12 cellular contexts compared by ENCODE assay signal in the genomic region with DNA sequence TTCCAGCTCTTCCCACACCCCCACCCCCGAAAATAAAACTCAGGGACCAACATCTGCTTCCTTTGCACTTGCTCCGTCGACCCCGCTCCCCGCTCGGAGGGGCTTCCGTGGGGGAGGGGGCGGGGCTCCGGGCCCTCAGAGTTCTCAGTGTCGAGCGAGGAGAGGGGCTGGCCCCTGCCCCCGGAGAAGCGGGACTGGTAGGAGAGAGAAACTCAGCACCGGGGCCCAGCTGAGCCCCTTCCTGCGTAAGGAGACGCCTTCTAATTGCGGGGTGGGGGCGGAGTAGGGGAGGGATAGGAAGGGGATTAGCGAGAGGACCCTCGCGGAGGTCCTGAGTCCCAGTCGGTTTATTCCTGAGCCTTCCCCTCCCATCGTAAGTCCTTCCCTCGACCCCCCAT. TPM values are rescaled to one million over a fixed set of nuclear protein-coding genes. Genes with fewer than 3 reads are reported as not detected.
DNase-seq lines count a peak whose midpoint lies in the region; ATAC-seq and TF ChIP-seq lines count a peak whose summit lies in the region.
"Had no signal": no experiment of that assay in that cellular context is flagged by ENCODE, and none has a peak within 500 bp of the region (broad histone marks: within the 10 kb centered on the region; RNA-seq: fewer than 3 reads in every experiment).

No MANE protein-coding gene starts in this region.

- H3K4me1 ChIP-seq in cardiac muscle cell (ENCODE audit: low read depth) = peaks cover 7% of the 10 kb centered on the region
- H3K4me1 ChIP-seq in tibial nerve = peaks cover 0 to 24% (median 11%) of the 10 kb centered on the region in 4 donors

- peak overlapping the region; percentile 18 for H3K27ac Mint-ChIP-seq in activated naive CD8-positive, alpha-beta T cell
- no peak overlapping the region for H3K27ac Mint-ChIP-seq in memory B cell

- WGBS in tibial nerve, 2 donors = 1 to 9% methylated on average over 20 to 24 of the region's 24 CpGs

- no peak for TF ChIP-seq CTCF in cardiac muscle cell (IDR thresholded peaks at IDR 0.05; ENCODE audit: low read depth, low read length)
- TF ChIP-seq CTCF in tibial nerve (IDR thresholded peaks at IDR 0.05) = no peak

- H3K4me1 Mint-ChIP-seq in activated naive CD8-positive, alpha-beta T cell (ENCODE audit: low read depth) = peaks cover 7% of the 10 kb centered on the region
- peaks cover 24% of the 10 kb centered on the region for H3K4me1 Mint-ChIP-seq in memory B cell

- no peaks in the 10 kb centered on the region for H3K9me3 ChIP-seq in cardiac muscle cell (ENCODE audit: low read depth)
- H3K9me3 ChIP-seq in tibial nerve = no peaks in the 10 kb centered on the region

- H3K4me3 ChIP-seq in cardiac muscle cell (peak overlapping the region; percentile 22), tibial nerve (peak overlapping the region; percentile 7 to 51 (median 40))

- TF ChIP-seq EP300 in tibial nerve (IDR thresholded peaks at IDR 0.05) = no peak

- H3K4me3 Mint-ChIP-seq in activated naive CD8-positive, alpha-beta T cell = peak overlapping the region; percentile 86
- H3K4me3 Mint-ChIP-seq in memory B cell = peak overlapping the region; percentile 68

- H3K27me3 Mint-ChIP-seq in activated naive CD8-positive, alpha-beta T cell = peaks cover 8% of the 10 kb centered on the region
- H3K27me3 Mint-ChIP-seq in memory B cell = peaks cover 29% of the 10 kb centered on the region

- no peak for TF ChIP-seq POLR2A in tibial nerve (IDR thresholded peaks at IDR 0.05)

- intact Hi-C loops in left cardiac atrium (cut with DNase I) (no loop called here), posterior vena cava (cut with DNase I) (no loop called here)

- H3K36me3 ChIP-seq in cardiac muscle cell (no peaks in the 10 kb centered on the region), tibial nerve (no peaks in the 10 kb centered on the region)

- ATAC-seq in left cardiac atrium (no peak), memory B cell (ENCODE audit: low read depth) (no peak), GM19324 (IDR thresholded peaks at IDR 0.05; ENCODE audit: low FRiP score, unreplicated experiment) (no peak)

- H3K9me3 Mint-ChIP-seq in activated naive CD8-positive, alpha-beta T cell (ENCODE audit: low read depth) = no peaks in the 10 kb centered on the region
- no peaks in the 10 kb centered on the region for H3K9me3 Mint-ChIP-seq in memory B cell

- DNase-seq in cardiac muscle cell (ENCODE audit: low read depth in 1 of 2, low spot score in 1 of 2) (no peak), left cardiac atrium (no peak), memory B cell (ENCODE audit: low spot score in 2 of 2) (no peak), tibial nerve (ENCODE audit: low spot score in 2 of 2) (no peak), D341Med (ENCODE audit: low spot score) (no peak), posterior vena cava (ENCODE audit: low spot score) (no peak)
- DNase-seq: aorta; NCI-H1417 treated with DMSO at 0.1 percent for 48 hours; stimulated activated CD4-positive, alpha-beta T cell treated with anti-CD3 and anti-CD28 coated beads, Interleukin-2, amount 100 ng/mL, for 48 hours had no signal

- no peaks in the 10 kb centered on the region for H3K36me3 Mint-ChIP-seq in activated naive CD8-positive, alpha-beta T cell
- peaks cover 2% of the 10 kb centered on the region for H3K36me3 Mint-ChIP-seq in memory B cell

- H3K27me3 ChIP-seq in cardiac muscle cell (peaks cover 30% of the 10 kb centered on the region), tibial nerve (peaks cover 0 to 57% of the 10 kb centered on the region in 2 donors)

- no peak overlapping the region for H3K27ac ChIP-seq in cardiac muscle cell
- H3K27ac ChIP-seq in tibial nerve = peak overlapping the region in 1 of 4 donors; percentile 47

RNA-seq across cellular contexts. Expression of gene SLC22A7, which starts 22.3 kb away (rescaled TPM):
- total RNA-seq in cardiac muscle cell = not detected in 2 replicates
- 0.51 TPM in 1 of 2 replicates, not detected in the other for polyA plus RNA-seq in cardiac muscle cell
- total RNA-seq in left cardiac atrium = not detected
- not detected for total RNA-seq in tibial nerve
- total RNA-seq in posterior vena cava = not detected
- total RNA-seq: aorta; T-helper 1 cell treated with Interleukin-12 subunit alpha and Interleukin-12 subunit beta and Interleukin-4 antibody, amounts not matched to agents 30 ng/mL and 1 ng/mL, for 36 hours had no signal
- polyA plus RNA-seq: aorta had no signal

RNA-seq across cellular contexts. Expression of gene TTBK1, which starts 32.5 kb away (rescaled TPM):
- total RNA-seq in cardiac muscle cell (0.60 and 1.0 TPM in 2 replicates), left cardiac atrium (under 1 TPM; 0.13 to 0.24 TPM), tibial nerve (not detected), posterior vena cava (under 1 TPM; 0.09 to 0.14 TPM)
- polyA plus RNA-seq in cardiac muscle cell = 0.15 and 0.17 TPM in 2 replicates
- polyA plus RNA-seq: aorta had no signal

RNA-seq across cellular contexts. Expression of gene CRIP3, which starts 32.8 kb away (rescaled TPM):
- total RNA-seq in cardiac muscle cell = 1.4 and 5.2 TPM in 2 replicates
- polyA plus RNA-seq in cardiac muscle cell = 3.6 and 3.8 TPM in 2 replicates
- 1 to 10 TPM in 1 of 2 donors, under 1 TPM in 1; 0.85 to 1.5 TPM for total RNA-seq in left cardiac atrium
- 10 to 100 TPM in 1 of 4 donors, 1 to 10 TPM in 2, not detected in 1; 5.2 to 12.7 (median 6.1) TPM for total RNA-seq in tibial nerve
- total RNA-seq in posterior vena cava = 1 to 10 TPM in 1 of 2 donors, under 1 TPM in 1; 1.00 to 1.4 TPM
- total RNA-seq: T-helper 1 cell treated with Interleukin-12 subunit alpha and Interleukin-12 subunit beta and Interleukin-4 antibody, amounts not matched to agents 30 ng/mL and 1 ng/mL, for 36 hours had no signal

RNA-seq across cellular contexts. Expression of gene DNPH1, which starts 46.5 kb away (rescaled TPM):
- total RNA-seq in cardiac muscle cell (111 and 176 TPM in 2 replicates), left cardiac atrium (10 to 100 TPM; 22.7 to 35.4 TPM), tibial nerve (100 to 1,000 TPM in 2 of 4 donors, 10 to 100 TPM in 2; 61.8 to 114 (median 101) TPM), posterior vena cava (10 to 100 TPM; 24.5 to 42.5 TPM)
- 138 and 209 TPM in 2 replicates for polyA plus RNA-seq in cardiac muscle cell
